In genomic region chr2:188974184-188974583, GRCh38 we compare ENCODE assay signal across 9 cellular contexts. TPM values are rescaled to one million over a fixed set of nuclear protein-coding genes. Genes with fewer than 3 reads are reported as not detected.
DNase-seq lines count a peak whose midpoint lies in the region; TF ChIP-seq lines count a peak whose summit lies in the region.
"Had no signal": no experiment of that assay in that cellular context is flagged by ENCODE, and none has a peak within 500 bp of the region (broad histone marks: within the 10 kb centered on the region; RNA-seq: fewer than 3 reads in every experiment).

TSS of gene COL3A1 (plus strand) at chr2:188974373. CDS start at chr2:188974490, 117 bp downstream.

- H3K4me3 ChIP-seq in adrenal gland, result peak within 1 kb of the TSS in 1 of 4 donors; percentile 50
- H3K4me3 ChIP-seq: PC-9 had no signal

- H3K36me3 ChIP-seq in adrenal gland (replicated peaks in 1 of 2), result no peaks in the 10 kb centered on the region

- no peak for TF ChIP-seq POLR2A in adrenal gland (IDR thresholded peaks at IDR 0.05)

- no peaks in the 10 kb centered on the region for H3K27me3 ChIP-seq in adrenal gland

- DNase-seq in AG09319 (ENCODE audit: extremely low read depth, low read depth) (peak; percentile 67), adrenal gland (peak in 2 of 7 donors; percentile 26 to 30), cardiac septum (ENCODE audit: low spot score) (no peak), progenitor cell of endocrine pancreas (ENCODE audit: low spot score, unreplicated experiment) (no peak), 8988T (no peak), KBM-7 (no peak), retina (no peak)
- no peak for DNase-seq in stimulated activated naive CD4-positive, alpha-beta T cell (lab: John Stamatoyannopoulos, UW)
- DNase-seq: PC-9 had no signal

- no peaks in the 10 kb centered on the region for H3K9me3 Mint-ChIP-seq in progenitor cell of endocrine pancreas (ENCODE audit: low read depth)

- no peaks in the 10 kb centered on the region for H3K4me1 Mint-ChIP-seq in progenitor cell of endocrine pancreas (ENCODE audit: low read depth)

- peaks cover 0 to 3% (median 0%) of the 10 kb centered on the region in 3 donors for H3K9me3 ChIP-seq in adrenal gland (replicated peaks in 1 of 3)

- H3K36me3 Mint-ChIP-seq in progenitor cell of endocrine pancreas (ENCODE audit: insufficient read depth), result no peaks in the 10 kb centered on the region

- H3K27me3 Mint-ChIP-seq in progenitor cell of endocrine pancreas, result no peaks in the 10 kb centered on the region

- H3K27ac ChIP-seq in adrenal gland, result peak within 1 kb of the TSS in 2 of 5 donors; percentile 32 to 56
- H3K27ac ChIP-seq: PC-9 had no signal

- 46 to 65% (median 53%) methylated on average over 4 of the region's 4 CpGs for WGBS in adrenal gland, 4 donors

- peak within 1 kb of the TSS; percentile 6 for H3K4me3 Mint-ChIP-seq in progenitor cell of endocrine pancreas (ENCODE audit: low read depth)

- in situ Hi-C loops in KBM-7 (cut with MboI; ENCODE audit: low pct_unique_long_range_greater_than_20kb, low sequenced_read_pairs), result no loop called here

- no peak for TF ChIP-seq CTCF in AG09319 (IDR thresholded peaks at IDR 0.05; ENCODE audit: low read depth, low read length)
- TF ChIP-seq CTCF in adrenal gland (IDR thresholded peaks at IDR 0.05), result no peak
- no peak for TF ChIP-seq CTCF in progenitor cell of endocrine pancreas (IDR thresholded peaks at IDR 0.05; ENCODE audit: unreplicated experiment)

- intact Hi-C loops in adrenal gland (cut with DNase I) (no loop called here), cardiac septum (cut with DNase I) (no loop called here)

- no peaks in the 10 kb centered on the region for H3K4me1 ChIP-seq in adrenal gland (replicated peaks in 1 of 2)

- H3K27ac Mint-ChIP-seq in progenitor cell of endocrine pancreas, result no peak within 1 kb of the TSS

RNA-seq across cellular contexts. Expression of gene COL3A1, which starts in this region (rescaled TPM):
- total RNA-seq in adrenal gland, result 100 to 1,000 TPM; 103 to 450 (median 185) TPM
- polyA plus RNA-seq in adrenal gland, result 10 to 100 TPM; 48.4 to 88.0 (median 54.9) TPM
- total RNA-seq in cardiac septum, result 180 TPM
- total RNA-seq in progenitor cell of endocrine pancreas, result 15.5 and 30.4 TPM in 2 replicates
- total RNA-seq: PC-9 had no signal
